Comparison of ENCODE assay signal across 1 cellular context in the genomic region with DNA sequence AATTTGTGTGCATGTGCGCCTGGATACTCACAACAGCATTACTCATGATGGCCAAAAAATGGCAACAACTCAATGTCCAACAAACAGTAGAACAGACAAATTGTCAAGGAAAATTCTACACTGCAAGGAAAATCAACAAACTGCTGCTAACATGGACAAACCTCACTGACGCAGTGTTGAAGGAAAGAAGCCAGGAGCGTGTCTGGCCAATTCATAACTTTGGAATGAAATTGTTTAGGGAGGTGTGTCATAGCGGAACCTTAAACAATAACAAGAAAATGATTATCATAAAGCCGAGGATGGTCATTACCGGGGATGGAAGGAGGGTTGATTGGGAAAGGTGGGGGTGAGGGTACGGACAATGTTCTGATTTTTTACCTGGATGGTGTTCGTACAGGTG.
TF ChIP-seq lines count a peak whose summit lies in the region.

No MANE protein-coding gene starts in this region.

TF ChIP-seq in HepG2, 621 proteins besides CTCF, POLR2A, EP300 and RAD21 (continued from another document):
- TF ChIP-seq, protein P1, sequence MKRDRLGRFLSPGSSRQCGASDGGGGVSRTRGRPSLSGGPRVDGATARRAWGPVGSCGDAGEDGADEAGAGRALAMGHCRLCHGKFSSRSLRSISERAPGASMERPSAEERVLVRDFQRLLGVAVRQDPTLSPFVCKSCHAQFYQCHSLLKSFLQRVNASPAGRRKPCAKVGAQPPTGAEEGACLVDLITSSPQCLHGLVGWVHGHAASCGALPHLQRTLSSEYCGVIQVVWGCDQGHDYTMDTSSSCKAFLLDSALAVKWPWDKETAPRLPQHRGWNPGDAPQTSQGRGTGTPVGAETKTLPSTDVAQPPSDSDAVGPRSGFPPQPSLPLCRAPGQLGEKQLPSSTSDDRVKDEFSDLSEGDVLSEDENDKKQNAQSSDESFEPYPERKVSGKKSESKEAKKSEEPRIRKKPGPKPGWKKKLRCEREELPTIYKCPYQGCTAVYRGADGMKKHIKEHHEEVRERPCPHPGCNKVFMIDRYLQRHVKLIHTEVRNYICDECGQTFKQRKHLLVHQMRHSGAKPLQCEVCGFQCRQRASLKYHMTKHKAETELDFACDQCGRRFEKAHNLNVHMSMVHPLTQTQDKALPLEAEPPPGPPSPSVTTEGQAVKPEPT (CRISPR knock-in tag; IDR thresholded peaks at IDR 0.05; ENCODE audit: low read depth) = no peak
- TF ChIP-seq HNF4G (IDR thresholded peaks at IDR 0.05; ENCODE audit: borderline replicate concordance, low read depth, low read length) = no peak
- no peak for TF ChIP-seq HNF4G (CRISPR knock-in tag; IDR thresholded peaks at IDR 0.05; ENCODE audit: borderline replicate concordance, low read depth)
- TF ChIP-seq ZNF816 (CRISPR knock-in tag; IDR thresholded peaks at IDR 0.05; ENCODE audit: borderline replicate concordance) = no peak
- TF ChIP-seq TCF12 (IDR thresholded peaks at IDR 0.05) = no peak
- TF ChIP-seq TCF12 (CRISPR knock-in tag; IDR thresholded peaks at IDR 0.05) = no peak
- TF ChIP-seq ATRX (CRISPR knock-in tag; IDR thresholded peaks at IDR 0.05; ENCODE audit: borderline replicate concordance) = no peak
- TF ChIP-seq, protein P2, sequence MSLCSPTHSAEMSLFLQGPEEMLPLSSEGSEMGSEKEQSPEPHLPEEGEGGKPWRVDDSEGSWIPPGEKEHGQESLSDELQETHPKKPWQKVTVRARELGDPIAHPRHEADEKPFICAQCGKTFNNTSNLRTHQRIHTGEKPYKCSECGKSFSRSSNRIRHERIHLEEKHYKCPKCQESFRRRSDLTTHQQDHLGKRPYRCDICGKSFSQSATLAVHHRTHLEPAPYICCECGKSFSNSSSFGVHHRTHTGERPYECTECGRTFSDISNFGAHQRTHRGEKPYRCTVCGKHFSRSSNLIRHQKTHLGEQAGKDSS (CRISPR knock-in tag; IDR thresholded peaks at IDR 0.05; ENCODE audit: borderline replicate concordance, low read depth) = no peak
- TF ChIP-seq ZBTB42 (CRISPR knock-in tag; IDR thresholded peaks at IDR 0.05) = no peak
- TF ChIP-seq, protein P3, sequence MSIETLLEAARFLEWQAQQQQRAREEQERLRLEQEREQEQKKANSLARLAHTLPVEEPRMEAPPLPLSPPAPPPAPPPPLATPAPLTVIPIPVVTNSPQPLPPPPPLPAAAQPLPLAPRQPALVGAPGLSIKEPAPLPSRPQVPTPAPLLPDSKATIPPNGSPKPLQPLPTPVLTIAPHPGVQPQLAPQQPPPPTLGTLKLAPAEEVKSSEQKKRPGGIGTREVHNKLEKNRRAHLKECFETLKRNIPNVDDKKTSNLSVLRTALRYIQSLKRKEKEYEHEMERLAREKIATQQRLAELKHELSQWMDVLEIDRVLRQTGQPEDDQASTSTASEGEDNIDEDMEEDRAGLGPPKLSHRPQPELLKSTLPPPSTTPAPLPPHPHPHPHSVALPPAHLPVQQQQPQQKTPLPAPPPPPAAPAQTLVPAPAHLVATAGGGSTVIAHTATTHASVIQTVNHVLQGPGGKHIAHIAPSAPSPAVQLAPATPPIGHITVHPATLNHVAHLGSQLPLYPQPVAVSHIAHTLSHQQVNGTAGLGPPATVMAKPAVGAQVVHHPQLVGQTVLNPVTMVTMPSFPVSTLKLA (IDR thresholded peaks at IDR 0.05) = no peak
- TF ChIP-seq CREB3 (CRISPR knock-in tag; IDR thresholded peaks at IDR 0.05) = no peak
TF ChIP-seq in HepG2: peak in this region for 0.
